Comparison of ENCODE assay signal across 15 cellular contexts in the genomic region with DNA sequence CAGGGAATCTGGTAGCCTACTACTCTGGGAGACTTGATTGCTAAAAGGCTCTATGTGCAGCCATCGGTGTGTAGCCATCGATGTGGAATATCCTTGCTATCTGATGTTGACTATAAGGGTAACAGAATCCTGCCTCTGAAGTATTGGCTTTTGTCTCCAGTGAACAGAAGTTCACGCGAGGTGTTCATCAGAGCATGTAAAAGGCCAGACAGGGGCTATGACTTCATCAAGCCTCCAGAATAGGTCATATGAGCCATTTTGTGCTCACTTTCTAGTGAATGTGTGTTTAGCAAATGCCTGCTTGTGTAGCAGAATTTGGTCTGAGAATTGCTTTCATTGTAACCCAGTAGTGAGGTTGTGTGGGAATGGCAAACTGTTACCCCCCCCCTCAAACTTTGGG.
DNase-seq lines count a peak whose midpoint lies in the region; ATAC-seq and TF ChIP-seq lines count a peak whose summit lies in the region.
"Had no signal": no experiment of that assay in that cellular context is flagged by ENCODE, and none has a peak within 500 bp of the region (broad histone marks: within the 10 kb centered on the region; RNA-seq: fewer than 3 reads in every experiment).

No MANE protein-coding gene starts in this region.

- H2AK9ac ChIP-seq in IMR-90 (replicated peaks; ENCODE audit: low read depth, low read length, poor library complexity): no peak overlapping the region

- H3K79me1 ChIP-seq in H9 (ENCODE audit: insufficient read depth, low read depth, low read length, poor library complexity, severe bottlenecking) (no peaks in the 10 kb centered on the region), IMR-90 (ENCODE audit: low read depth in 1 of 2, low read length in 2 of 2) (no peaks in the 10 kb centered on the region)

- no peak overlapping the region for H2BK20ac ChIP-seq in H9 (ENCODE audit: low read depth, low read length, poor library complexity, severe bottlenecking)
- H2BK20ac ChIP-seq in IMR-90 (ENCODE audit: low read depth, low read length): no peak overlapping the region

- H3F3A ChIP-seq in neural progenitor cell (ENCODE audit: low read depth): peaks cover 6% of the 10 kb centered on the region

- ATAC-seq in IMR-90 (ENCODE audit: low read depth) (no peak), GM19324 (IDR thresholded peaks at IDR 0.05; ENCODE audit: low FRiP score, unreplicated experiment) (no peak), GM21360 (IDR thresholded peaks at IDR 0.05; ENCODE audit: unreplicated experiment) (no peak)
- ATAC-seq: HepG2 had no signal

- no peaks in the 10 kb centered on the region; the same call in 1 of the 2 replicates for H3K27me3 Mint-ChIP-seq in H9 (ENCODE audit: low read depth)
- peaks cover 2% of the 10 kb centered on the region for H3K27me3 Mint-ChIP-seq in neural progenitor cell (ENCODE audit: insufficient read depth, low read depth)
- H3K27me3 Mint-ChIP-seq: CD4-positive, alpha-beta T cell had no signal

- TF ChIP-seq POLR2A in IMR-90 (IDR thresholded peaks at IDR 0.05; ENCODE audit: low read depth, low read length): no peak

- DNase-seq in H9: no peak
- no peak for DNase-seq in IMR-90
- peak; percentile 31 for DNase-seq in kidney epithelial cell (ENCODE audit: low read depth)
- no peak for DNase-seq in neural progenitor cell (ENCODE audit: low spot score)
- DNase-seq in DMS114 treated with DMSO at 0.1 percent for 48 hours (lab: John Stamatoyannopoulos, UW; ENCODE audit: unreplicated experiment): no peak
- no peak for DNase-seq in NCI-H2227 (lab: John Stamatoyannopoulos, UW; ENCODE audit: unreplicated experiment)
- DNase-seq: ACHN; CD4-positive, alpha-beta T cell; GM23248; HCEC 1CT; KG1 had no signal

- dilution Hi-C loops in IMR-90 (cut with HindIII; ENCODE audit: low sequenced_read_pairs, unreplicated experiment): no loop called here

- POLR2A ChIA-PET in IMR-90 (lab: Charles Lee; ENCODE audit: unreplicated experiment): no interaction called here

- H3K27ac ChIP-seq in H9 (ENCODE audit: insufficient read length, low read depth, low read length) (no peak overlapping the region), IMR-90 (ENCODE audit: insufficient read depth, low read length) (no peak overlapping the region), neural progenitor cell (no peak overlapping the region)
- H3K27ac ChIP-seq: C4-2B, GM23248 had no signal

- H3K36me3 Mint-ChIP-seq in H9 (ENCODE audit: insufficient read depth in 1 of 3, low read depth in 3 of 3) (no peaks in the 10 kb centered on the region), neural progenitor cell (no peaks in the 10 kb centered on the region)

- H3K4me2 ChIP-seq in H9 (ENCODE audit: insufficient read depth, insufficient read length, low read length) (no peak overlapping the region), IMR-90 (ENCODE audit: low read depth, low read length) (no peak overlapping the region), neural progenitor cell (no peak overlapping the region)

- H3K4me1 ChIP-seq in H9 (ENCODE audit: insufficient read depth, low read length) (no peaks in the 10 kb centered on the region), IMR-90 (ENCODE audit: control insufficient read depth, insufficient read depth, low read length) (peaks cover 9% of the 10 kb centered on the region), neural progenitor cell (peaks cover 7% of the 10 kb centered on the region)

- H3K4me1 Mint-ChIP-seq in H9 (peaks cover under 1 to 4% of the 10 kb centered on the region in 2 experiments; a peak in 3 of 4 replicates), neural progenitor cell (peaks cover 8% of the 10 kb centered on the region)

- H3K4ac ChIP-seq in H9 (ENCODE audit: low read depth, low read length) (no peak overlapping the region), IMR-90 (ENCODE audit: low read depth, low read length) (no peak overlapping the region)

- H4K20me1 ChIP-seq in H9 (ENCODE audit: control insufficient read depth, insufficient read depth, insufficient read length): no peaks in the 10 kb centered on the region
- no peaks in the 10 kb centered on the region for H4K20me1 ChIP-seq in IMR-90 (ENCODE audit: insufficient read depth, low read length)
- H4K20me1 ChIP-seq in neural progenitor cell (ENCODE audit: low read depth): no peaks in the 10 kb centered on the region

- H2AK5ac ChIP-seq in H9 (ENCODE audit: insufficient read length, low read length): no peak overlapping the region
- peak overlapping the region; percentile 28; the same call in 1 of the 2 replicates for H2AK5ac ChIP-seq in IMR-90 (ENCODE audit: low read depth, low read length)

- H4K5ac ChIP-seq in H9 (ENCODE audit: insufficient read length, low read depth, low read length) (no peak overlapping the region), IMR-90 (ENCODE audit: low read depth, low read length) (no peak overlapping the region)

- H3K27me3 ChIP-seq in H9 (ENCODE audit: insufficient read depth, low read length): no peaks in the 10 kb centered on the region
- H3K27me3 ChIP-seq in IMR-90 (ENCODE audit: control insufficient read depth, insufficient read depth, low read length): no peaks in the 10 kb centered on the region
- H3K27me3 ChIP-seq in kidney epithelial cell (ENCODE audit: control insufficient read depth, insufficient read depth, low read length): no peaks in the 10 kb centered on the region
- no peaks in the 10 kb centered on the region for H3K27me3 ChIP-seq in neural progenitor cell

- H3K27ac Mint-ChIP-seq in H9 (no peak overlapping the region; a peak in 1 of 7 replicates), neural progenitor cell (peak overlapping the region; percentile 51)
- H3K27ac Mint-ChIP-seq: CD4-positive, alpha-beta T cell had no signal

- H2AFZ ChIP-seq in H9 (ENCODE audit: low read length) (no peak overlapping the region), IMR-90 (replicated peaks; ENCODE audit: low read length, poor library complexity) (no peak overlapping the region), neural progenitor cell (replicated peaks) (no peak overlapping the region)
- H2AFZ ChIP-seq: GM23248 had no signal

- no peak overlapping the region for H3K4me3 Mint-ChIP-seq in H9
- no peak overlapping the region for H3K4me3 Mint-ChIP-seq in neural progenitor cell
- H3K4me3 Mint-ChIP-seq: CD4-positive, alpha-beta T cell had no signal

- H4K91ac ChIP-seq in H9 (ENCODE audit: insufficient read length, low read depth, low read length) (no peak overlapping the region), IMR-90 (ENCODE audit: insufficient read depth, low read depth, low read length) (no peak overlapping the region)

- H2BK12ac ChIP-seq in H9 (ENCODE audit: insufficient read length, low read depth, low read length): no peak overlapping the region

- TF ChIP-seq RAD21 in IMR-90 (IDR thresholded peaks at IDR 0.05; ENCODE audit: low read length): no peak

- H4K8ac ChIP-seq in H9 (replicated peaks; ENCODE audit: insufficient read length, low read depth, low read length): no peak overlapping the region
- no peak overlapping the region for H4K8ac ChIP-seq in IMR-90 (ENCODE audit: low read depth in 2 of 2, low read length in 2 of 2)

- no peak overlapping the region for H2BK15ac ChIP-seq in H9 (ENCODE audit: low read depth, low read length)
- H2BK15ac ChIP-seq in IMR-90 (ENCODE audit: low read depth, low read length): no peak overlapping the region

- H3K36me3 ChIP-seq in IMR-90 (ENCODE audit: control insufficient read depth, insufficient read depth, low read length): no peaks in the 10 kb centered on the region
- H3K36me3 ChIP-seq in kidney epithelial cell (ENCODE audit: control insufficient read depth, insufficient read depth, low read length): no peaks in the 10 kb centered on the region
- no peaks in the 10 kb centered on the region for H3K36me3 ChIP-seq in neural progenitor cell

- no peak overlapping the region for H3K23ac ChIP-seq in H9 (ENCODE audit: insufficient read length, low read depth, low read length)
- H3K23ac ChIP-seq in IMR-90 (ENCODE audit: low read depth, low read length): no peak overlapping the region; the same call in 1 of the 2 replicates

- no peak overlapping the region for H3T11ph ChIP-seq in H9 (ENCODE audit: low read length)

- BruUV-seq in IMR-90 (replicated peaks; lab: Mats Ljungman, UMichigan): no TSS peak

- no peaks in the 10 kb centered on the region for H3K23me2 ChIP-seq in H9 (ENCODE audit: insufficient read length, low read depth, low read length, poor library complexity, severe bottlenecking)

- in situ Hi-C loops in IMR-90 (cut with MboI; ENCODE audit: low sequenced_read_pairs): no loop called here

- CTCF ChIA-PET in IMR-90 (lab: Yijun Ruan, JAX): no interaction called here

- H3K79me2 ChIP-seq in H9 (ENCODE audit: insufficient read depth, low read length): no peaks in the 10 kb centered on the region
- H3K79me2 ChIP-seq in neural progenitor cell (ENCODE audit: low read depth): no peaks in the 10 kb centered on the region

- H3K9ac ChIP-seq in H9 (ENCODE audit: extremely low read depth, insufficient read length, low read length) (peak overlapping the region; percentile 11), IMR-90 (ENCODE audit: low read depth, low read length) (no peak overlapping the region), neural progenitor cell (no peak overlapping the region)
- H3K9ac ChIP-seq: GM23248 had no signal

- H3K9me1 ChIP-seq in IMR-90 (ENCODE audit: insufficient read depth, low read length): peaks cover 5% of the 10 kb centered on the region; the same call in 1 of the 2 replicates

- no peak overlapping the region for H2BK5ac ChIP-seq in H9 (ENCODE audit: insufficient read length, low read length)
- no peak overlapping the region for H2BK5ac ChIP-seq in IMR-90 (ENCODE audit: low read depth, low read length, poor library complexity, severe bottlenecking)

- H3K9me3 ChIP-seq in H9 (ENCODE audit: control insufficient read depth, low read depth, low read length) (no peaks in the 10 kb centered on the region), IMR-90 (ENCODE audit: control insufficient read depth, insufficient read depth, low read length) (no peaks in the 10 kb centered on the region), neural progenitor cell (ENCODE audit: low read depth) (no peaks in the 10 kb centered on the region)

- H2BK120ac ChIP-seq in H9 (ENCODE audit: low read depth, low read length, poor library complexity, severe bottlenecking): no peak overlapping the region
- H2BK120ac ChIP-seq in IMR-90 (ENCODE audit: low read depth, low read length): no peak overlapping the region

- H3K56ac ChIP-seq in H9 (ENCODE audit: insufficient read length, low read depth, low read length) (no peak overlapping the region), IMR-90 (ENCODE audit: extremely low read depth, insufficient read depth, low read length) (no peak overlapping the region)

- no peak overlapping the region for H3K4me3 ChIP-seq in IMR-90 (ENCODE audit: insufficient read depth, low read depth, low read length)
- no peak overlapping the region for H3K4me3 ChIP-seq in kidney epithelial cell (ENCODE audit: low read depth, low read length)
- no peak overlapping the region for H3K4me3 ChIP-seq in neural progenitor cell
- H3K4me3 ChIP-seq: GM23248 had no signal

- no CpG with 5 or more reads among the region's 4 CpGs for WGBS in H9 (ENCODE audit: extremely low coverage, insufficient read length, low lambda C conversion rate)
- WGBS in IMR-90 (ENCODE audit: extremely low coverage in 2 of 2, insufficient read length in 1 of 2), 2 experiments: 100% methylated on average over 1 of the region's 4 CpGs; no CpG with 5 or more reads in 1 of the 2 experiments

- no peak overlapping the region for H3K14ac ChIP-seq in H9 (ENCODE audit: insufficient read depth, low read length)
- 0 out of 2 replicates have a peak overlapping the region, but pooled peaks have one; percentile 18 for H3K14ac ChIP-seq in IMR-90 (replicated peaks; ENCODE audit: low read depth, low read length)

- H3K9me3 Mint-ChIP-seq in H9 (no peaks in the 10 kb centered on the region), neural progenitor cell (no peaks in the 10 kb centered on the region)
- H3K9me3 Mint-ChIP-seq: CD4-positive, alpha-beta T cell had no signal

- no peak overlapping the region for H3K18ac ChIP-seq in H9 (ENCODE audit: insufficient read length, low read depth, low read length)
- no peak overlapping the region; the same call in 1 of the 2 replicates for H3K18ac ChIP-seq in IMR-90 (ENCODE audit: low read depth, low read length)

- intact Hi-C loops in IMR-90 (cut with micrococcal nuclease): no loop called here

- TF ChIP-seq CTCF in H9 (conservative IDR thresholded peaks at IDR 0.05) (no peak), IMR-90 (conservative IDR thresholded peaks at IDR 0.05; ENCODE audit: low read depth, low read length) (no peak), kidney epithelial cell (IDR thresholded peaks at IDR 0.05; ENCODE audit: insufficient read depth, low read length, poor library complexity, severe bottlenecking) (no peak), neural progenitor cell (IDR thresholded peaks at IDR 0.05) (no peak)
